ENCODE assay signal across 8 cellular contexts in the genomic region with DNA sequence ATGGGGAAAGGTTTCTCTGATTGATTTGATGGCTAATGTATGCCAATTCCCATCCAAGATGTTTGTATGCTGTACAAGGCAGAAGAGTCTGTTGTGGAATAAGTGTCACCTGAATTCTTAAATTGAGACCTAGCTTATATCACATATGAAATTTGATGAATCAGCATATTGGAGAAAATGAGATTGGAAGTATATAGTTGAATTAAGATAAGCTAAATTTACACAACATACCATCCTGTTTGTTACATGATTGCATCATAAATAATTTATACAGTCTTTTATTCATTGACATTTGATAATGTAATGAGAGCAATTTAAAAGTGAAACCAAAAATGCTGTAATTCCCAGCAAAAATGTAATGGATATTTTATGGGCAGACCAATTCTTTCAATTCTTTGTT. TPM values are rescaled to one million over a fixed set of nuclear protein-coding genes. Genes with fewer than 3 reads are reported as not detected.
DNase-seq lines count a peak whose midpoint lies in the region; TF ChIP-seq lines count a peak whose summit lies in the region.

No MANE protein-coding gene starts in this region.

- DNase-seq in MG63 (no peak), nephron progenitor cell (no peak), KG1 (lab: John Stamatoyannopoulos, UW) (no peak), ureter (ENCODE audit: low spot score) (no peak), A172 (ENCODE audit: low spot score) (no peak)
- DNase-seq in stimulated activated naive CD4-positive, alpha-beta T cell (lab: John Stamatoyannopoulos, UW): no peak

- H3K4me3 ChIP-seq in BLaER1 treated with 17β-estradiol and CSF1 and Interleukin-3, amounts not matched to agents 10 nM and 100 nM: peak overlapping the region; percentile 76 to 99 (median 92)
- H3K4me3 ChIP-seq in MG63: peak overlapping the region; percentile 97
- H3K4me3 ChIP-seq in duodenal mucosa (ENCODE audit: low read depth in 1 of 2, low read length in 2 of 2): peak overlapping the region; percentile 99

- peaks cover 9 to 39% (median 22%) of the 10 kb centered on the region in 11 experiments; a peak in 15 of 22 replicates for H4K20me1 ChIP-seq in BLaER1 treated with 17β-estradiol and CSF1 and Interleukin-3, amounts not matched to agents 10 nM and 100 nM

- H3K4me1 ChIP-seq in BLaER1 treated with 17β-estradiol and CSF1 and Interleukin-3, amounts not matched to agents 10 nM and 100 nM: peaks cover 46 to 71% (median 57%) of the 10 kb centered on the region in 10 experiments
- peaks cover 35 to 41% of the 10 kb centered on the region in 2 donors for H3K4me1 ChIP-seq in duodenal mucosa (ENCODE audit: control insufficient read depth in 1 of 2, insufficient read depth in 2 of 2, low read length in 2 of 2)

- H3K9ac ChIP-seq in BLaER1 treated with 17β-estradiol and CSF1 and Interleukin-3, amounts not matched to agents 10 nM and 100 nM: peak overlapping the region in 6 of 11 experiments; percentile 88 to 93 (median 92); a peak in 12 of 22 replicates
- peak overlapping the region in 1 of 2 donors; percentile 45 for H3K9ac ChIP-seq in duodenal mucosa (ENCODE audit: low read depth in 1 of 2, low read length in 2 of 2)

- H3K36me3 Mint-ChIP-seq in nephron progenitor cell (ENCODE audit: low read depth): peaks cover 6% of the 10 kb centered on the region

- H3K9me3 ChIP-seq in BLaER1 treated with 17β-estradiol and CSF1 and Interleukin-3, amounts not matched to agents 10 nM and 100 nM (replicated peaks in 1 of 11): no peaks in the 10 kb centered on the region
- no peaks in the 10 kb centered on the region for H3K9me3 ChIP-seq in MG63
- no peaks in the 10 kb centered on the region for H3K9me3 ChIP-seq in duodenal mucosa (ENCODE audit: control insufficient read depth in 1 of 2, low read length in 2 of 2)

- H3K9me3 Mint-ChIP-seq in nephron progenitor cell: no peaks in the 10 kb centered on the region

- H3K4me3 Mint-ChIP-seq in nephron progenitor cell: peak overlapping the region; percentile 99

- peak overlapping the region; percentile 84 to 98 (median 95) for H3K4me2 ChIP-seq in BLaER1 treated with 17β-estradiol and CSF1 and Interleukin-3, amounts not matched to agents 10 nM and 100 nM

- peaks cover 13 to 25% (median 17%) of the 10 kb centered on the region in 11 experiments; a peak in 20 of 22 replicates for H3K36me3 ChIP-seq in BLaER1 treated with 17β-estradiol and CSF1 and Interleukin-3, amounts not matched to agents 10 nM and 100 nM
- H3K36me3 ChIP-seq in MG63 (peaks cover 14% of the 10 kb centered on the region), duodenal mucosa (ENCODE audit: control insufficient read depth in 1 of 2, insufficient read depth in 2 of 2, low read length in 2 of 2) (peaks cover 0 to 2% of the 10 kb centered on the region in 2 donors)

- peak overlapping the region in 1 of 11 experiments; percentile 97; a peak in 2 of 22 replicates for H3K27ac ChIP-seq in BLaER1 treated with 17β-estradiol and CSF1 and Interleukin-3, amounts not matched to agents 10 nM and 100 nM
- no peak overlapping the region for H3K27ac ChIP-seq in duodenal mucosa (ENCODE audit: low read depth, low read length)

- no peaks in the 10 kb centered on the region for H3K27me3 Mint-ChIP-seq in nephron progenitor cell (ENCODE audit: low read depth, poor library complexity)

- H3K4me1 Mint-ChIP-seq in nephron progenitor cell: peaks cover 37% of the 10 kb centered on the region

- H3K27me3 ChIP-seq in BLaER1 treated with 17β-estradiol and CSF1 and Interleukin-3, amounts not matched to agents 10 nM and 100 nM: no peaks in the 10 kb centered on the region
- no peaks in the 10 kb centered on the region for H3K27me3 ChIP-seq in MG63
- no peaks in the 10 kb centered on the region for H3K27me3 ChIP-seq in duodenal mucosa (ENCODE audit: control insufficient read depth in 1 of 2, insufficient read depth in 2 of 2, low read length in 2 of 2)

- no peak overlapping the region for H3K27ac Mint-ChIP-seq in nephron progenitor cell

- TF ChIP-seq CTCF in nephron progenitor cell (IDR thresholded peaks at IDR 0.05): no peak

RNA-seq across cellular contexts. Expression of a gene that starts 1.1 kb away (rescaled TPM):
- total RNA-seq in MG63 (2014; rRNA removed; shearing (Covaris generic); ENCODE audit: low replicate concordance): 12.3 and 60.7 TPM in 2 replicates
- 22.8 TPM for total RNA-seq in ureter
- total RNA-seq in A172 (2014; rRNA removed; shearing (Covaris generic)): 25.0 and 33.4 TPM in 2 replicates

RNA-seq across cellular contexts. Expression of a gene that starts 1.4 kb away (rescaled TPM):
- total RNA-seq in MG63 (2014; rRNA removed; shearing (Covaris generic); ENCODE audit: low replicate concordance): 5.1 and 10.4 TPM in 2 replicates
- total RNA-seq in ureter: 14.8 TPM
- 6.9 and 7.9 TPM in 2 replicates for total RNA-seq in A172 (2014; rRNA removed; shearing (Covaris generic))
